Comparison of ENCODE assay signal across 1 cellular context in genomic region chr6:158287047-158287446, GRCh38.
TF ChIP-seq lines count a peak whose summit lies in the region.

No MANE protein-coding gene starts in this region.

TF ChIP-seq in HEK293, 187 proteins besides CTCF, POLR2A, EP300 and RAD21 (continued from another document and continues in another):
- TF ChIP-seq, protein P1, sequence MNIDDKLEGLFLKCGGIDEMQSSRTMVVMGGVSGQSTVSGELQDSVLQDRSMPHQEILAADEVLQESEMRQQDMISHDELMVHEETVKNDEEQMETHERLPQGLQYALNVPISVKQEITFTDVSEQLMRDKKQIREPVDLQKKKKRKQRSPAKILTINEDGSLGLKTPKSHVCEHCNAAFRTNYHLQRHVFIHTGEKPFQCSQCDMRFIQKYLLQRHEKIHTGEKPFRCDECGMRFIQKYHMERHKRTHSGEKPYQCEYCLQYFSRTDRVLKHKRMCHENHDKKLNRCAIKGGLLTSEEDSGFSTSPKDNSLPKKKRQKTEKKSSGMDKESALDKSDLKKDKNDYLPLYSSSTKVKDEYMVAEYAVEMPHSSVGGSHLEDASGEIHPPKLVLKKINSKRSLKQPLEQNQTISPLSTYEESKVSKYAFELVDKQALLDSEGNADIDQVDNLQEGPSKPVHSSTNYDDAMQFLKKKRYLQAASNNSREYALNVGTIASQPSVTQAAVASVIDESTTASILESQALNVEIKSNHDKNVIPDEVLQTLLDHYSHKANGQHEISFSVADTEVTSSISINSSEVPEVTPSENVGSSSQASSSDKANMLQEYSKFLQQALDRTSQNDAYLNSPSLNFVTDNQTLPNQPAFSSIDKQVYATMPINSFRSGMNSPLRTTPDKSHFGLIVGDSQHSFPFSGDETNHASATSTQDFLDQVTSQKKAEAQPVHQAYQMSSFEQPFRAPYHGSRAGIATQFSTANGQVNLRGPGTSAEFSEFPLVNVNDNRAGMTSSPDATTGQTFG (tag by site-specific recombination; IDR thresholded peaks at IDR 0.05; ENCODE audit: borderline replicate concordance): no peak
- no peak for TF ChIP-seq ZNF660 (tag by site-specific recombination; IDR thresholded peaks at IDR 0.05)
- TF ChIP-seq ZNF341 (tag by site-specific recombination; IDR thresholded peaks at IDR 0.05; ENCODE audit: low read depth): no peak
- TF ChIP-seq ZFP3 (tag by site-specific recombination; IDR thresholded peaks at IDR 0.05; ENCODE audit: low read depth): no peak
- TF ChIP-seq ZNF174 (tag by site-specific recombination; IDR thresholded peaks at IDR 0.05): no peak
- no peak for TF ChIP-seq ZNF155 (tag by site-specific recombination; IDR thresholded peaks at IDR 0.05)
- no peak for TF ChIP-seq ZNF518A (tag by site-specific recombination; conservative IDR thresholded peaks at IDR 0.05; ENCODE audit: low read depth)
- peak; percentile 90 for TF ChIP-seq BCL11B (tag by site-specific recombination; IDR thresholded peaks at IDR 0.05; ENCODE audit: low read depth)
- no peak for TF ChIP-seq ZNF510 (tag by site-specific recombination; IDR thresholded peaks at IDR 0.05; ENCODE audit: insufficient replicate concordance)
- no peak for TF ChIP-seq ZNF2 (tag by site-specific recombination; IDR thresholded peaks at IDR 0.05)
- TF ChIP-seq ZNF692 (tag by site-specific recombination; IDR thresholded peaks at IDR 0.05): no peak
- TF ChIP-seq, protein P2, sequence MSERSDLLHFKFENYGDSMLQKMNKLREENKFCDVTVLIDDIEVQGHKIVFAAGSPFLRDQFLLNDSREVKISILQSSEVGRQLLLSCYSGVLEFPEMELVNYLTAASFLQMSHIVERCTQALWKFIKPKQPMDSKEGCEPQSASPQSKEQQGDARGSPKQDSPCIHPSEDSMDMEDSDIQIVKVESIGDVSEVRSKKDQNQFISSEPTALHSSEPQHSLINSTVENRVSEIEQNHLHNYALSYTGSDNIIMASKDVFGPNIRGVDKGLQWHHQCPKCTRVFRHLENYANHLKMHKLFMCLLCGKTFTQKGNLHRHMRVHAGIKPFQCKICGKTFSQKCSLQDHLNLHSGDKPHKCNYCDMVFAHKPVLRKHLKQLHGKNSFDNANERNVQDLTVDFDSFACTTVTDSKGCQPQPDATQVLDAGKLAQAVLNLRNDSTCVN (tag by site-specific recombination; optimal IDR thresholded peaks at IDR 0.05): no peak
- no peak for TF ChIP-seq TRIM28 (IDR thresholded peaks at IDR 0.05; ENCODE audit: borderline replicate concordance, low read length)
- TF ChIP-seq FEZF1 (tag by site-specific recombination; IDR thresholded peaks at IDR 0.05): peak; percentile 97
- no peak for TF ChIP-seq ZSCAN23 (tag by site-specific recombination; IDR thresholded peaks at IDR 0.05)
- no peak for TF ChIP-seq ZNF23 (tag by site-specific recombination; IDR thresholded peaks at IDR 0.05; ENCODE audit: borderline replicate concordance)
- TF ChIP-seq ZNF768 (tag by site-specific recombination; IDR thresholded peaks at IDR 0.05): no peak
- TF ChIP-seq ZNF175 (tag by site-specific recombination; IDR thresholded peaks at IDR 0.05): no peak
- TF ChIP-seq, protein P3, sequence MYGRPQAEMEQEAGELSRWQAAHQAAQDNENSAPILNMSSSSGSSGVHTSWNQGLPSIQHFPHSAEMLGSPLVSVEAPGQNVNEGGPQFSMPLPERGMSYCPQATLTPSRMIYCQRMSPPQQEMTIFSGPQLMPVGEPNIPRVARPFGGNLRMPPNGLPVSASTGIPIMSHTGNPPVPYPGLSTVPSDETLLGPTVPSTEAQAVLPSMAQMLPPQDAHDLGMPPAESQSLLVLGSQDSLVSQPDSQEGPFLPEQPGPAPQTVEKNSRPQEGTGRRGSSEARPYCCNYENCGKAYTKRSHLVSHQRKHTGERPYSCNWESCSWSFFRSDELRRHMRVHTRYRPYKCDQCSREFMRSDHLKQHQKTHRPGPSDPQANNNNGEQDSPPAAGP (tag by site-specific recombination; IDR thresholded peaks at IDR 0.05): no peak
- no peak for TF ChIP-seq ZNF777 (tag by site-specific recombination; IDR thresholded peaks at IDR 0.05; ENCODE audit: borderline replicate concordance)
- TF ChIP-seq ZNF791 (tag by site-specific recombination; IDR thresholded peaks at IDR 0.05): no peak
- 0 out of 2 replicates have a peak, but pooled peaks have one; percentile 17 for TF ChIP-seq ZIC2 (tag by site-specific recombination; IDR thresholded peaks at IDR 0.05)
- peak; percentile 53; the same call in 1 of the 2 replicates for TF ChIP-seq ZBTB20 (tag by site-specific recombination; IDR thresholded peaks at IDR 0.05)
- TF ChIP-seq HIC1 (tag by site-specific recombination; IDR thresholded peaks at IDR 0.05): no peak; the same call in 1 of the 2 replicates
- peak; percentile 77 for TF ChIP-seq ZNF596 (tag by site-specific recombination; IDR thresholded peaks at IDR 0.05)
- no peak for TF ChIP-seq ZNF169 (tag by site-specific recombination; IDR thresholded peaks at IDR 0.05)
- 0 out of 2 replicates have a peak, but pooled peaks have one; percentile 20 for TF ChIP-seq ZNF423 (tag by site-specific recombination; IDR thresholded peaks at IDR 0.05)
- no peak for TF ChIP-seq ZNF701 (tag by site-specific recombination; IDR thresholded peaks at IDR 0.05)
- no peak for TF ChIP-seq KLF10 (tag by site-specific recombination; IDR thresholded peaks at IDR 0.05)
- TF ChIP-seq ZFP41 (tag by site-specific recombination; IDR thresholded peaks at IDR 0.05; ENCODE audit: borderline replicate concordance): no peak
- no peak for TF ChIP-seq KLF9 (tag by site-specific recombination; IDR thresholded peaks at IDR 0.05; ENCODE audit: low read depth)
- TF ChIP-seq ZNF138 (tag by site-specific recombination; IDR thresholded peaks at IDR 0.05; ENCODE audit: borderline replicate concordance): no peak
- no peak for TF ChIP-seq SCRT2 (tag by site-specific recombination; IDR thresholded peaks at IDR 0.05)
- 0 out of 2 replicates have a peak, but pooled peaks have one; percentile 29 for TF ChIP-seq ZNF24 (tag by site-specific recombination; IDR thresholded peaks at IDR 0.05)
- TF ChIP-seq ZNF214 (tag by site-specific recombination; IDR thresholded peaks at IDR 0.05; ENCODE audit: borderline replicate concordance): no peak
- TF ChIP-seq ZNF571 (tag by site-specific recombination; IDR thresholded peaks at IDR 0.05): no peak
- TF ChIP-seq MZF1 (tag by site-specific recombination; IDR thresholded peaks at IDR 0.05; ENCODE audit: borderline replicate concordance): peak; percentile 57
- no peak for TF ChIP-seq ZNF776 (tag by site-specific recombination; IDR thresholded peaks at IDR 0.05; ENCODE audit: borderline replicate concordance)
- TF ChIP-seq, protein P4, sequence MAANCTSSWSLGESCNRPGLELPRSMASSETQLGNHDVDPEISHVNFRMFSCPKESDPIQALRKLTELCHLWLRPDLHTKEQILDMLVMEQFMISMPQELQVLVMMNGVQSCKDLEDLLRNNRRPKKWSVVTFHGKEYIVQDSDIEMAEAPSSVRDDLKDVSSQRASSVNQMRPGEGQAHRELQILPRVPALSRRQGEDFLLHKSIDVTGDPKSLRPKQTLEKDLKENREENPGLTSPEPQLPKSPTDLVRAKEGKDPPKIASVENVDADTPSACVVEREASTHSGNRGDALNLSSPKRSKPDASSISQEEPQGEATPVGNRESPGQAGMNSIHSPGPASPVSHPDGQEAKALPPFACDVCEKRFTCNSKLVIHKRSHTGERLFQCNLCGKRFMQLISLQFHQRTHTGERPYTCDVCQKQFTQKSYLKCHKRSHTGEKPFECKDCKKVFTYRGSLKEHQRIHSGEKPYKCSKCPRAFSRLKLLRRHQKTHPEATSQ (tag by site-specific recombination; IDR thresholded peaks at IDR 0.05): no peak
- 0 out of 2 replicates have a peak, but pooled peaks have one; percentile 17 for TF ChIP-seq BCL6B (tag by site-specific recombination; IDR thresholded peaks at IDR 0.05)
- peak; percentile 51; the same call in 1 of the 2 replicates for TF ChIP-seq ZBTB17 (tag by site-specific recombination; IDR thresholded peaks at IDR 0.05)
- TF ChIP-seq SP3 (tag by site-specific recombination; IDR thresholded peaks at IDR 0.05): no peak
- TF ChIP-seq ELK4 (IDR thresholded peaks at IDR 0.05; ENCODE audit: borderline replicate concordance, low read depth, low read length): no peak
- no peak for TF ChIP-seq ZBTB48 (tag by site-specific recombination; IDR thresholded peaks at IDR 0.05)
- TF ChIP-seq ZNF677 (tag by site-specific recombination; IDR thresholded peaks at IDR 0.05): no peak
- TF ChIP-seq, protein P5, sequence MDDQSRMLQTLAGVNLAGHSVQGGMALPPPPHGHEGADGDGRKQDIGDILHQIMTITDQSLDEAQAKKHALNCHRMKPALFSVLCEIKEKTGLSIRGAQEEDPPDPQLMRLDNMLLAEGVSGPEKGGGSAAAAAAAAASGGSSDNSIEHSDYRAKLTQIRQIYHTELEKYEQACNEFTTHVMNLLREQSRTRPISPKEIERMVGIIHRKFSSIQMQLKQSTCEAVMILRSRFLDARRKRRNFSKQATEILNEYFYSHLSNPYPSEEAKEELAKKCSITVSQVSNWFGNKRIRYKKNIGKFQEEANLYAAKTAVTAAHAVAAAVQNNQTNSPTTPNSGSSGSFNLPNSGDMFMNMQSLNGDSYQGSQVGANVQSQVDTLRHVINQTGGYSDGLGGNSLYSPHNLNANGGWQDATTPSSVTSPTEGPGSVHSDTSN (CRISPR knock-in tag; IDR thresholded peaks at IDR 0.05): no peak
- no peak for TF ChIP-seq ZNF837 (tag by site-specific recombination; IDR thresholded peaks at IDR 0.05)
